Comparison of ENCODE assay signal across 1 cellular context in the genomic region with DNA sequence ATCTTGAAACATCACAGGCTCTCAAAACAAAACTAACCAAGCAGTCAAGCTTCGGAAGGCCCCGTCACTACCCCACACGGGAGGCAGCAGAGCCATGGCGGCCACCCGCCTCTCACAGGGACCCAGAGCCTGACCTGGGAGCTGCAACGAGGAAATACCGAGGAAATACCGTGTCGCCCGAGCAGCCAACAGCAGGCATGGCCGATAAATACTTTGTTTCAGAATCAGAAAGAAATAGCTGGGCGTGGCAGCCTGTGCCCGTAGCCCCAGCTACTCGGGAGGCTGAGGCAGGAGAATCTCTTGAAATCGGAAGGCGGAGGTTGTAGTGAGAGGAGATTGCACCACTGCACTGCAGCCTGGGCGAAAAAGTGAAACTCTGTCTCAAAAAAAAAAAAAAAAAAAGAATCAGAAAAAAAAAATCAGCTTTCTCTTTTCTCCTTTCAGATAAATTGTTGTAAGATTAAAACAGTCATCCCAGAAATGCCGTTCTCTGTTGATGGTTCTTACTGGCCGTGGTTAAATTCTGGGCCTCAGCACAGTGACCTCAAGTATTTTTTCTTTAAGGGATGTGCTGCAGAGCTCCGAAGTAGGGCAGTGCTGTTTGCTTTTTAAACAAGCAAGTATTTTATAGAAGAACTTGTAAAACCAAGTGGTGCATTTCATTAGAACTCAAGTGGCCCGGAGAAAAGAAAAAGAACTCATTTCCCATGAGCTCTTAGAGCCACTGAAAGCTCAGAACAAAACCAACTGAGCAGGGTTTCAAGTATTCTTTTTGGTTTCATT.
TF ChIP-seq lines count a peak whose summit lies in the region.

No MANE protein-coding gene starts in this region.

TF ChIP-seq in HepG2, 621 proteins besides CTCF, POLR2A, EP300 and RAD21:
- TF ChIP-seq ZFP36L2 (CRISPR knock-in tag; IDR thresholded peaks at IDR 0.05) (no peak), MAFK (conservative IDR thresholded peaks at IDR 0.05 in 1 of 2, IDR thresholded peaks at IDR 0.05 in 1 of 2; ENCODE audit: low read length in 2 of 2) (no peak), ZNF343 (CRISPR knock-in tag; IDR thresholded peaks at IDR 0.05) (no peak), ZNF276 (CRISPR knock-in tag; IDR thresholded peaks at IDR 0.05; ENCODE audit: low read depth) (no peak), ZNF75D (CRISPR knock-in tag; IDR thresholded peaks at IDR 0.05; ENCODE audit: borderline replicate concordance) (no peak), SSRP1 (CRISPR knock-in tag; IDR thresholded peaks at IDR 0.05) (no peak), ZNF781 (CRISPR knock-in tag; IDR thresholded peaks at IDR 0.05; ENCODE audit: borderline replicate concordance, not compliant biosample characterization) (no peak), REPIN1 (CRISPR knock-in tag; IDR thresholded peaks at IDR 0.05; ENCODE audit: borderline replicate concordance, low read depth) (no peak), ATF1 (CRISPR knock-in tag; IDR thresholded peaks at IDR 0.05) (no peak), CEBPZ (IDR thresholded peaks at IDR 0.05; ENCODE audit: low read length) (no peak), HINFP (CRISPR knock-in tag; IDR thresholded peaks at IDR 0.05; ENCODE audit: low read depth) (no peak), PPARG (CRISPR knock-in tag; conservative IDR thresholded peaks at IDR 0.05) (no peak), ZNF354B (CRISPR knock-in tag; IDR thresholded peaks at IDR 0.05) (no peak), LCORL (IDR thresholded peaks at IDR 0.05) (no peak), LCORL (CRISPR knock-in tag; IDR thresholded peaks at IDR 0.05) (no peak), JUN (CRISPR knock-in tag; IDR thresholded peaks at IDR 0.05) (no peak)
